10 cellular contexts compared by ENCODE assay signal in the genomic region with DNA sequence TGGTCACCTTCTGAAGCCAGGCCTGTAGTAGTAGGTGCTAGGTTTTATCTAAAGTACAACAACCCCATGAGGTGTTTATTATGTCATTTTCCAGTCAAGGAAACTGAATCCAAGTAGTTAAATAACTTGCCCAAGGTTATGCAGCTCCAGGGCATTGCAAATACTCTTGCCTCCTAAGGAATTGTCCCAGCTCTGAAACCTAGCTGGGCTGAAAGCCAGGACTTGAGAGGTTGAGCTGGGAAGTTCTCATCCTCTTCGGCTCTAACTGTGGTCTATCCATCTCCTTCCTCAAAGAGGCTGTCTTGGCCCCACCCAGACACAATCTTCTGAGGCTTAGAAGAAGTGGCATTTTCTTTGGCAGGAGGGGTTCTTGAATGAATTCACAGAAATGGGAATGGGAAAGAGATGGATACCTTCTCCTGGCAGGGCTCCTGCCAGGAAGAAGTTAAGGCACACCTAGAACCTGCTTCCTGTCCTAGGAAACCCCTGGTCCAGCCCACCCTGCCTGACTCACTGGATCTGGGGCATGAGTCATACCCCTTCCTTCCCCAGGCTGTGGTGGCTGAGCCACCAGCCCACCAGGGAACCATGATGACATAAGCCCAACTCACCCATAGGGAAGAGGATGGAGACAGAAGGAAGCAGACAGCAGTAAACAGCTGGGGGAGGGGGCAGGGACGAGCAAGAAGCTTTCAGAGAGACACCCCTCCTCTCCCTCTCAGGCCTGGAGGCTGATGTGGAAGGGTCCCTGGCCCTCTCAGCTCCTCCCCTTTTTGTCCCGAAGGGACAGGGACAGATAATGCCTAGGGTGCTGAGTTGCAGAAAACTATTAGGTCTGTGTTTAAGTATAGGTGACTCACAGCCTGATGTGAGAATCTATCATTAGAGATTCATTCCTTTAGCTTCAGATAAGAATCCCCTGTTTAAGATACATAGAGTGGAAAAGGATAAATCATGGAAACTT. TPM values are rescaled to one million over a fixed set of nuclear protein-coding genes. Genes with fewer than 3 reads are reported as not detected.
A peak's percentile ranks its signal among the peaks of the same experiment; 100 is the strongest.
DNase-seq lines count a peak whose midpoint lies in the region; ATAC-seq and TF ChIP-seq lines count a peak whose summit lies in the region.
"Had no signal": no experiment of that assay in that cellular context is flagged by ENCODE, and none has a peak within 500 bp of the region (broad histone marks: within the 10 kb centered on the region; RNA-seq: fewer than 3 reads in every experiment).

No MANE protein-coding gene starts in this region.

- ATAC-seq in GM18519 (IDR thresholded peaks at IDR 0.05; ENCODE audit: low FRiP score, unreplicated experiment) (no peak), GM18907 (IDR thresholded peaks at IDR 0.05; ENCODE audit: unreplicated experiment) (no peak), gastrocnemius medialis (no peak)

- H3K9me3 ChIP-seq in gastrocnemius medialis = no peaks in the 10 kb centered on the region
- H3K9me3 ChIP-seq: thoracic aorta had no signal

- no peak overlapping the region for H3K27ac ChIP-seq in gastrocnemius medialis
- H3K27ac ChIP-seq: thoracic aorta had no signal

- peaks cover 13 to 20% (median 13%) of the 10 kb centered on the region in 3 donors for H3K27me3 ChIP-seq in gastrocnemius medialis

- no peak for TF ChIP-seq POLR2A in gastrocnemius medialis (IDR thresholded peaks at IDR 0.05)

- DNase-seq in AG08396 (ENCODE audit: low spot score) = peak; percentile 78
- peak; percentile 33 for DNase-seq in HT-29 (ENCODE audit: low spot score)
- peak; percentile 43 for DNase-seq in activated CD8-positive, alpha-beta memory T cell treated with anti-CD3 and anti-CD28 coated beads, Interleukin-2, amount 50 U/mL, for 4 hours
- DNase-seq in kidney tubule cell (ENCODE audit: low spot score) = peak; percentile 98
- DNase-seq in cerebellar nuclear complex (lab: John Stamatoyannopoulos, UW) = no peak
- DNase-seq in gastrocnemius medialis = no peak
- DNase-seq: SHP77 treated with DMSO at 0.1 percent for 48 hours had no signal

- no peak overlapping the region for H3K4me3 ChIP-seq in gastrocnemius medialis
- H3K4me3 ChIP-seq: thoracic aorta had no signal

- no peak for TF ChIP-seq CTCF in gastrocnemius medialis (IDR thresholded peaks at IDR 0.05 in 4 of 5, conservative IDR thresholded peaks at IDR 0.05 in 1 of 5)

- intact Hi-C loops in gastrocnemius medialis (cut with DNase I; ENCODE audit: low total_unique reads) = no loop called here

- no peaks in the 10 kb centered on the region for H3K4me1 ChIP-seq in gastrocnemius medialis

- H3K36me3 ChIP-seq in gastrocnemius medialis = no peaks in the 10 kb centered on the region
- H3K36me3 ChIP-seq: thoracic aorta had no signal

- in situ Hi-C loops in gastrocnemius medialis (cut with MboI; ENCODE audit: low sequenced_read_pairs in 4 of 4) = no loop called here

RNA-seq across cellular contexts. Expression of a gene that starts 2.1 kb away (rescaled TPM):
- 32.1 and 48.1 TPM in 2 replicates for total RNA-seq in HT-29 (2014; rRNA removed; shearing (Covaris generic))
- under 1 TPM in 2 of 4 donors, not detected in 2; 0.44 to 0.94 TPM for total RNA-seq in gastrocnemius medialis

RNA-seq across cellular contexts. Expression of a gene that starts 54.0 kb away (rescaled TPM):
- 99.9 and 100 TPM in 2 replicates for total RNA-seq in HT-29 (2014; rRNA removed; shearing (Covaris generic))
- total RNA-seq in gastrocnemius medialis = 100 to 1,000 TPM in 3 of 4 donors, 10 to 100 TPM in 1; 87.7 to 164 (median 129) TPM

RNA-seq across cellular contexts. Expression of a gene that starts 54.5 kb away (rescaled TPM):
- total RNA-seq in HT-29 (2014; rRNA removed; shearing (Covaris generic)) = 27.3 and 36.5 TPM in 2 replicates
- total RNA-seq in gastrocnemius medialis = 100 to 1,000 TPM in 1 of 4 donors, 10 to 100 TPM in 3; 69.8 to 126 (median 73.3) TPM

Comparison
In these comparisons a context has a peak if more than half of its experiments do, and no peak if none do; other contexts are left out.
1. DNase-seq: peak in AG08396 (single experiment), HT-29 (single experiment), activated CD8-positive, alpha-beta memory T cell treated with anti-CD3 and anti-CD28 coated beads, Interleukin-2, amount 50 U/mL, for 4 hours (single experiment) and kidney tubule cell (single experiment); none in cerebellar nuclear complex (0 of 2) and gastrocnemius medialis (0 of 2).
2. RNA of a gene that starts 2.1 kb away (total RNA-seq): 32.1 to 48.1 TPM in HT-29; 0.44 to 0.94 TPM in gastrocnemius medialis; every median in the first group is over 10 times any median in the second.